In the genomic region with DNA sequence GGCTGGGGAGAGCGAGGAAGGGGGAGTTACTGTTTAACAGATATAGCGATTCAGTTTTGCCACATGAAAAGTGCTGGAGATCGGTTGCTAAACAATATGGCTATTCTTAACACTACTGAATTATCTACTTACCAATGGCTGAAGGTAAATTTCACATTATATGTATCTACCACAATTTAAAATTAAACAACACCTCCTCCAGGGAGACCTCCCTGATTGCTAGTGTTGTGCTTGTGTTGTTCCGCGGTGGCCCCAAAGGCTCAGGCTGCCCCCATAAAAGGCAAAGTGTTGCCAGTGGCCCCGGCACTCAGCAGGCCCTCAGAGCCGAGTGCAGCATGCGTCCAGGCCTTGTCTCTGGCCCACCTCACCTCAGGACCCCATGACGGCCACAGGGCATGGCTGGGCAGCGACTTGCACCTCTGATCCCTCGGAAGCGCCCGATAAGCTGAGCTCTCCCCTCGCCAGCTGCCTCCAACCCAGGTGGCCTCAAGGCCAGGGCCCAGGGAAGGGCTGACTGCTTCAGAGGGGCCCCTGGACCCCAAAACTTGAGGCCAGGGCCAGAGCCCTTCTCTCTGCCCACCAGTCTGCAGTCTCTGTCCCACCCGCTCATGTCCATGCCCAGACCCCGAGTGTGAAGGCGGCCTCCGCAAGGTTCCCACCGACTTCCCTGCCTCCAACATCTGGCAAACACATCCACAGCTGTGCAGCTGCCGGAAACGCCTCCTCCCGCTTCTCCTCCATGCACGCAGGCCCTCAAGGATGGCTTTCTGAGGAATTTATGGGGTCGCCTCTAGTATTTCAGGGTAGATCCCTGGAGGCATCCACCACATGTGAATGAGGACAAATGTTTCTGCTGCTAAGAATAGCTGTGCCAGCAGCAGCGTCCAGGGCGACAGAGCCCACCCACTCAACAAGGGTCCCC, we compare ENCODE assay signal across 10 cellular contexts. TPM values are rescaled to one million over a fixed set of nuclear protein-coding genes. Genes with fewer than 3 reads are reported as not detected.
DNase-seq lines count a peak whose midpoint lies in the region; ATAC-seq, FAIRE-seq and TF ChIP-seq lines count a peak whose summit lies in the region.
"Had no signal": no experiment of that assay in that cellular context is flagged by ENCODE, and none has a peak within 500 bp of the region (broad histone marks: within the 10 kb centered on the region; RNA-seq: fewer than 3 reads in every experiment).

No MANE protein-coding gene starts in this region.

- H2BK20ac ChIP-seq in IMR-90 (ENCODE audit: low read depth, low read length) (no peak overlapping the region), H1 (ENCODE audit: low read length) (no peak overlapping the region)

- DNase-seq in IMR-90 = peak; percentile 69
- DNase-seq in H1 (ENCODE audit: low read depth in 1 of 2, low spot score in 2 of 2) = no peak
- no peak for DNase-seq in mesendoderm
- no peak for DNase-seq in frontal cortex (ENCODE audit: low spot score in 2 of 2)
- no peak for DNase-seq in immature natural killer cell
- no peak for DNase-seq in glomerular visceral epithelial cell (ENCODE audit: extremely low spot score)
- DNase-seq: activated CD8-positive, alpha-beta T cell treated with anti-CD3 and anti-CD28 coated beads, Interleukin-2, amount 10 ng/mL, durations not matched to agents 7 days and 5 days had no signal

- H2AK5ac ChIP-seq in IMR-90 (ENCODE audit: low read depth, low read length) (no peak overlapping the region), H1 (ENCODE audit: low read depth, low read length) (peak overlapping the region; percentile 93), mesendoderm (ENCODE audit: low read length) (no peak overlapping the region)

- TF ChIP-seq EP300 in H1 (IDR thresholded peaks at IDR 0.05; ENCODE audit: borderline replicate concordance in 1 of 2, low read depth in 2 of 2, low read length in 2 of 2) = no peak

- H3K23ac ChIP-seq in IMR-90 (ENCODE audit: low read depth, low read length) = no peak overlapping the region
- H3K23ac ChIP-seq in H1 (ENCODE audit: insufficient read length) = no peak overlapping the region
- H3K23ac ChIP-seq in mesendoderm (ENCODE audit: low read length) = no peak overlapping the region

- H3K4me1 ChIP-seq in IMR-90 (ENCODE audit: control insufficient read depth, insufficient read depth, low read length) (peaks cover 23% of the 10 kb centered on the region), H1 (replicated peaks in 1 of 4; ENCODE audit: control insufficient read depth in 3 of 4, insufficient read depth in 4 of 4, low read length in 3 of 4) (peaks cover 2 to 76% (median 54%) of the 10 kb centered on the region in 4 experiments), mesendoderm (ENCODE audit: control insufficient read depth, low read depth, low read length) (peaks cover 14% of the 10 kb centered on the region), thymus (ENCODE audit: control insufficient read depth, insufficient read depth, low read length) (peaks cover 14% of the 10 kb centered on the region)

- H2AFZ ChIP-seq in IMR-90 (replicated peaks; ENCODE audit: low read length, poor library complexity) (no peak overlapping the region), H1 (ENCODE audit: low read length) (no peak overlapping the region)

- intact Hi-C loops in IMR-90 (cut with micrococcal nuclease) = no loop called here

- H3K4me3 ChIP-seq in IMR-90 (ENCODE audit: insufficient read depth, low read depth, low read length) = no peak overlapping the region
- H3K4me3 ChIP-seq in H1 (ENCODE audit: extremely low read depth in 1 of 4, insufficient read depth in 2 of 4, low read depth in 3 of 4, low read length in 4 of 4) = no peak overlapping the region
- no peak overlapping the region for H3K4me3 ChIP-seq in mesendoderm (ENCODE audit: low read length)
- H3K4me3 ChIP-seq in thymus (ENCODE audit: low read length) = no peak overlapping the region

- H2BK12ac ChIP-seq in H1 (ENCODE audit: low read depth, low read length) = peak overlapping the region; percentile 75

- H3K27ac ChIP-seq in IMR-90 (ENCODE audit: insufficient read depth, low read length) (no peak overlapping the region), H1 (ENCODE audit: low read depth, low read length) (0 out of 2 replicates have a peak overlapping the region, but pooled peaks have one; percentile 19), mesendoderm (ENCODE audit: low read depth, low read length) (no peak overlapping the region), thymus (ENCODE audit: low read depth) (peak overlapping the region; percentile 47)

- H3K9me3 Mint-ChIP-seq in immature natural killer cell = no peaks in the 10 kb centered on the region
- H3K9me3 Mint-ChIP-seq: central memory CD8-positive, alpha-beta T cell had no signal

- H3K9me3 ChIP-seq in IMR-90 (ENCODE audit: control insufficient read depth, insufficient read depth, low read length) = no peaks in the 10 kb centered on the region
- H3K9me3 ChIP-seq in H1 (ENCODE audit: insufficient read depth in 2 of 2, low read depth in 1 of 2, low read length in 1 of 2) = no peaks in the 10 kb centered on the region
- H3K9me3 ChIP-seq in thymus (ENCODE audit: control insufficient read depth) = no peaks in the 10 kb centered on the region

- no peak overlapping the region for H3K14ac ChIP-seq in IMR-90 (replicated peaks; ENCODE audit: low read depth, low read length)
- no peak overlapping the region for H3K14ac ChIP-seq in H1 (ENCODE audit: insufficient read length)

- H3K27me3 ChIP-seq in IMR-90 (ENCODE audit: control insufficient read depth, insufficient read depth, low read length) = no peaks in the 10 kb centered on the region
- H3K27me3 ChIP-seq in H1 (replicated peaks in 1 of 4; ENCODE audit: control insufficient read depth in 3 of 4, extremely low read depth in 1 of 4, insufficient read depth in 3 of 4, low read length in 3 of 4) = no peaks in the 10 kb centered on the region
- H3K27me3 ChIP-seq in mesendoderm (ENCODE audit: insufficient read depth, low read length, poor library complexity) = no peaks in the 10 kb centered on the region
- no peaks in the 10 kb centered on the region for H3K27me3 ChIP-seq in thymus (ENCODE audit: control insufficient read depth, insufficient read depth)

- no peak overlapping the region for H3K9ac ChIP-seq in IMR-90 (ENCODE audit: low read depth, low read length)
- no peak overlapping the region for H3K9ac ChIP-seq in H1 (replicated peaks in 1 of 4; ENCODE audit: extremely low read depth in 1 of 4, low read depth in 3 of 4, low read length in 3 of 4)
- H3K9ac ChIP-seq in mesendoderm (ENCODE audit: low read length) = no peak overlapping the region

- peak overlapping the region; percentile 34 for H2AK9ac ChIP-seq in IMR-90 (replicated peaks; ENCODE audit: low read depth, low read length, poor library complexity)

- H3K4ac ChIP-seq in IMR-90 (ENCODE audit: low read depth, low read length) = no peak overlapping the region
- H3K4ac ChIP-seq in H1 (replicated peaks; ENCODE audit: insufficient read length, low read depth, low read length) = no peak overlapping the region
- no peak overlapping the region for H3K4ac ChIP-seq in mesendoderm (ENCODE audit: low read depth, low read length)

- H3K79me1 ChIP-seq in IMR-90 (ENCODE audit: low read depth in 1 of 2, low read length in 2 of 2) = peaks cover 31 to 98% of the 10 kb centered on the region in 2 experiments
- H3K79me1 ChIP-seq in H1 (ENCODE audit: low read depth, low read length) = peaks cover 44% of the 10 kb centered on the region
- H3K79me1 ChIP-seq in mesendoderm (ENCODE audit: low read length) = peaks cover 50% of the 10 kb centered on the region

- no peak overlapping the region for H3K4me3 Mint-ChIP-seq in immature natural killer cell
- H3K4me3 Mint-ChIP-seq: activated CD8-positive, alpha-beta T cell treated with anti-CD3 and anti-CD28 coated beads, Interleukin-2, amount 10 ng/mL, durations not matched to agents 7 days and 5 days; central memory CD8-positive, alpha-beta T cell had no signal

- H3K9me1 ChIP-seq in IMR-90 (ENCODE audit: insufficient read depth, low read length) = peaks cover 22% of the 10 kb centered on the region

- H2BK120ac ChIP-seq in IMR-90 (ENCODE audit: low read depth, low read length) (no peak overlapping the region), H1 (replicated peaks; ENCODE audit: low read depth, low read length) (no peak overlapping the region), mesendoderm (ENCODE audit: low read depth, low read length) (no peak overlapping the region)

- H3K36me3 Mint-ChIP-seq in immature natural killer cell = peaks cover 0 to 4% (median 0%) of the 10 kb centered on the region in 3 donors

- H3K79me2 ChIP-seq in H1 (ENCODE audit: control insufficient read depth in 1 of 2, insufficient read depth in 2 of 2, low read length in 2 of 2) (peaks cover 10 to 100% of the 10 kb centered on the region in 2 experiments), mesendoderm (ENCODE audit: control insufficient read depth, insufficient read depth, low read length) (peaks cover 84% of the 10 kb centered on the region)

- no peak overlapping the region for H4K91ac ChIP-seq in IMR-90 (ENCODE audit: insufficient read depth, low read depth, low read length)
- peak overlapping the region; percentile 12 for H4K91ac ChIP-seq in H1 (replicated peaks; ENCODE audit: insufficient read length, low read length)

- 77% methylated on average over 10 of the region's 26 CpGs; no CpG with 5 or more reads in 1 of the 2 experiments for WGBS in IMR-90 (ENCODE audit: extremely low coverage in 2 of 2, insufficient read length in 1 of 2), 2 experiments
- WGBS in H1 (ENCODE audit: extremely low coverage in 1 of 2, insufficient coverage in 1 of 2, insufficient read length in 1 of 2, insufficient replicate concordance in 2 of 2, low coverage in 1 of 2, low lambda C conversion rate in 2 of 2, missing lambda C conversion rate in 1 of 2), 2 experiments = 86% methylated on average over 23 of the region's 26 CpGs; no CpG with 5 or more reads in 1 of the 2 experiments
- WGBS in mesendoderm (ENCODE audit: extremely low coverage, insufficient coverage, low lambda C conversion rate) = no CpG with 5 or more reads among the region's 26 CpGs
- 96% methylated on average over 26 of the region's 26 CpGs for WGBS in thymus

- peaks cover 4% of the 10 kb centered on the region; the same call in 1 of the 2 replicates for H3K23me2 ChIP-seq in H1 (ENCODE audit: low read depth, low read length)

- no peak overlapping the region for H3K18ac ChIP-seq in IMR-90 (ENCODE audit: low read depth, low read length)
- H3K18ac ChIP-seq in H1 (ENCODE audit: extremely low read depth, low read length) = peak overlapping the region; percentile 60; the same call in 1 of the 2 replicates
- no peak overlapping the region for H3K18ac ChIP-seq in mesendoderm (ENCODE audit: low read length)

- H3K27ac Mint-ChIP-seq in immature natural killer cell = peak overlapping the region in 2 of 6 donors; percentile 17 to 20
- H3K27ac Mint-ChIP-seq: activated CD8-positive, alpha-beta T cell treated with anti-CD3 and anti-CD28 coated beads, Interleukin-2, amount 10 ng/mL, durations not matched to agents 7 days and 5 days had no signal

- H2BK15ac ChIP-seq in IMR-90 (ENCODE audit: low read depth, low read length) (no peak overlapping the region), H1 (ENCODE audit: low read length) (no peak overlapping the region; the same call in 1 of the 2 replicates), mesendoderm (replicated peaks; ENCODE audit: low read depth) (no peak overlapping the region)

- dilution Hi-C loops in IMR-90 (cut with HindIII; ENCODE audit: low sequenced_read_pairs, unreplicated experiment) = no loop called here

- H4K20me1 ChIP-seq in IMR-90 (ENCODE audit: insufficient read depth, low read length) (peaks cover 98% of the 10 kb centered on the region), H1 (replicated peaks in 1 of 2; ENCODE audit: control insufficient read depth in 1 of 2, insufficient read depth in 2 of 2, low read length in 2 of 2) (peaks cover 31 to 42% of the 10 kb centered on the region in 2 experiments)

- H4K5ac ChIP-seq in IMR-90 (ENCODE audit: low read depth, low read length) = no peak overlapping the region
- no peak overlapping the region for H4K5ac ChIP-seq in H1 (ENCODE audit: insufficient read length, low read depth, low read length)
- H4K5ac ChIP-seq in mesendoderm (ENCODE audit: low read length) = no peak overlapping the region

- TF ChIP-seq POLR2A in IMR-90 (IDR thresholded peaks at IDR 0.05; ENCODE audit: low read depth, low read length) (no peak), H1 (IDR thresholded peaks at IDR 0.05; ENCODE audit: control extremely low read depth in 1 of 2, low read depth in 2 of 2, low read length in 2 of 2) (no peak)

- H2BK5ac ChIP-seq in IMR-90 (ENCODE audit: low read depth, low read length, poor library complexity, severe bottlenecking) (no peak overlapping the region), H1 (ENCODE audit: low read depth, low read length) (peak overlapping the region; percentile 75; the same call in 1 of the 2 replicates), mesendoderm (ENCODE audit: low read length) (no peak overlapping the region)

- H3K56ac ChIP-seq in IMR-90 (ENCODE audit: extremely low read depth, insufficient read depth, low read length) = no peak overlapping the region
- H3K56ac ChIP-seq in H1 (replicated peaks; ENCODE audit: insufficient read length, low read depth, low read length) = no peak overlapping the region
- peak overlapping the region; percentile 75 for H3K56ac ChIP-seq in mesendoderm (ENCODE audit: low read length)

- in situ Hi-C loops in IMR-90 (cut with MboI; ENCODE audit: low sequenced_read_pairs) = no loop called here

- ATAC-seq in IMR-90 (ENCODE audit: low read depth) (no peak), GM18909 (IDR thresholded peaks at IDR 0.05; ENCODE audit: poor library complexity, unreplicated experiment) (no peak)
- ATAC-seq: activated CD8-positive, alpha-beta T cell treated with anti-CD3 and anti-CD28 coated beads, Interleukin-2, amount 10 ng/mL, durations not matched to agents 7 days and 5 days had no signal

- H3K4me1 Mint-ChIP-seq in immature natural killer cell = peaks cover 36 to 45% of the 10 kb centered on the region in 2 donors

- H4K8ac ChIP-seq in IMR-90 (ENCODE audit: low read depth in 2 of 2, low read length in 2 of 2) = 0 out of 4 replicates have a peak overlapping the region, but pooled peaks of 1 of the 2 experiments have one; percentile 25
- H4K8ac ChIP-seq in H1 (ENCODE audit: extremely low read depth, insufficient read depth, low read length) = peak overlapping the region; percentile 17; the same call in 1 of the 2 replicates
- H4K8ac ChIP-seq in mesendoderm (ENCODE audit: low read depth, low read length) = no peak overlapping the region

- TF ChIP-seq RAD21 in IMR-90 (IDR thresholded peaks at IDR 0.05; ENCODE audit: low read length) (no peak), H1 (IDR thresholded peaks at IDR 0.05 in 1 of 2, conservative IDR thresholded peaks at IDR 0.05 in 1 of 2; ENCODE audit: low read depth in 2 of 2, low read length in 2 of 2) (no peak)

- no peak for FAIRE-seq in H1 (lab: Jason Lieb, UNC)
- no peak for FAIRE-seq in frontal cortex (lab: Jason Lieb, UNC)

- TF ChIP-seq CTCF in IMR-90 (conservative IDR thresholded peaks at IDR 0.05; ENCODE audit: low read depth, low read length) = no peak
- TF ChIP-seq CTCF in H1 (IDR thresholded peaks at IDR 0.05; ENCODE audit: control extremely low read depth in 1 of 3, insufficient read depth in 1 of 3, low read depth in 1 of 3, low read length in 3 of 3) = no peak

- H3K4me2 ChIP-seq in IMR-90 (ENCODE audit: low read depth, low read length) (no peak overlapping the region), H1 (ENCODE audit: insufficient read depth in 1 of 2, low read depth in 2 of 2, low read length in 2 of 2) (no peak overlapping the region), mesendoderm (ENCODE audit: low read length) (no peak overlapping the region)

- H3K36me3 ChIP-seq in IMR-90 (ENCODE audit: control insufficient read depth, insufficient read depth, low read length) (peaks cover 4% of the 10 kb centered on the region; the same call in 1 of the 2 replicates), H1 (ENCODE audit: control insufficient read depth in 2 of 4, insufficient read depth in 4 of 4, low read length in 3 of 4) (peaks cover 0 to 6% (median 0%) of the 10 kb centered on the region in 4 experiments; a peak in 1 of 8 replicates), mesendoderm (ENCODE audit: control insufficient read depth, insufficient read depth, low read length) (no peaks in the 10 kb centered on the region), thymus (ENCODE audit: control insufficient read depth, insufficient read depth) (peaks cover 7% of the 10 kb centered on the region)

- CTCF ChIA-PET in IMR-90 (lab: Yijun Ruan, JAX) (interaction anchor here (0.6 kb wide), 1 partner anchor 137 kb away, joined by 3 read pairs; no protein-coding TSS in a partner anchor), H1 (lab: Charles Lee; ENCODE audit: partially characterized antibody) (interaction anchor here (0.6 to 5.5 kb wide), 17 partner anchors 7 to 264 kb away, joined by 3 to 39 read pairs (median 3); no protein-coding TSS in a partner anchor)

- BruUV-seq in IMR-90 (replicated peaks; lab: Mats Ljungman, UMichigan) = no TSS peak

- H3K27me3 Mint-ChIP-seq in immature natural killer cell (ENCODE audit: low read depth in 3 of 3) = peaks cover 0 to 7% (median 6%) of the 10 kb centered on the region in 3 donors
- H3K27me3 Mint-ChIP-seq: central memory CD8-positive, alpha-beta T cell had no signal

- POLR2A ChIA-PET in IMR-90 (lab: Charles Lee; ENCODE audit: unreplicated experiment) (no interaction called here), H1 (lab: Charles Lee; ENCODE audit: partially characterized antibody) (interaction anchor here (1.0 to 2.1 kb wide), 6 partner anchors 8 to 52 kb away, joined by 3 to 7 read pairs (median 3); no protein-coding TSS in a partner anchor)

RNA-seq across cellular contexts. Expression of a gene that starts 60.0 kb away (rescaled TPM):
- 12.9 and 15.3 TPM in 2 replicates for total RNA-seq in IMR-90 (2012; rRNA removed)
- polyA plus RNA-seq in IMR-90 (2012; rRNA removed) = 40.8 and 50.2 TPM in 2 replicates
- polyA plus RNA-seq in IMR-90 (2012; cell fraction: cytosol; rRNA removed) = 55.0 and 56.1 TPM in 2 replicates
- 151 and 276 TPM in 2 replicates for polyA plus RNA-seq in IMR-90 (2012; cell fraction: nucleus; rRNA removed; ENCODE audit: low replicate concordance)
- 275 TPM in 2 replicates for total RNA-seq in H1 (2021; fragmentation: NEBNext Ultra II Directional; extraction: Animal tissue kit (Norgen Biotek cat#: 25700))
- polyA plus RNA-seq in H1 (2011; rRNA removed) = 14.8 and 25.3 TPM in 2 replicates
- 13.5 TPM for polyA plus RNA-seq in H1 (2011; cell fraction: cytosol; rRNA removed)
- 54.3 TPM for polyA plus RNA-seq in H1 (2011; cell fraction: nucleus; rRNA removed)
- polyA plus RNA-seq in H1 (2012, experiment 1 of 2) = 125 to 153 TPM (median 138 TPM) in 4 replicates
- 70.3 TPM for polyA plus RNA-seq in H1 (2012, experiment 2 of 2)
- 103 TPM for polyA plus RNA-seq in H1 (2013, experiment 1 of 2)
- 111 TPM for polyA plus RNA-seq in H1 (2013, experiment 2 of 2)
- 28.8 and 30.2 TPM in 2 replicates for polyA minus RNA-seq in H1 (2011; rRNA and poly(A)+ RNA removed)
- polyA minus RNA-seq in H1 (2011; cell fraction: cytosol; rRNA and poly(A)+ RNA removed) = 93.4 TPM
- polyA minus RNA-seq in H1 (2011; cell fraction: nucleus; rRNA and poly(A)+ RNA removed) = 81.3 TPM
- polyA plus RNA-seq in mesendoderm (2013, experiment 1 of 2) = 129 TPM
- polyA plus RNA-seq in mesendoderm (2013, experiment 2 of 2) = 129 TPM
- polyA plus RNA-seq in thymus = 48.2 TPM
- 7.3 TPM for total RNA-seq in frontal cortex
- polyA plus RNA-seq in immature natural killer cell = 10 to 100 TPM in 1 of 3 donors, 1 to 10 TPM in 2; 1.6 to 10.2 (median 2.1) TPM

Comparison
In these comparisons a context has a peak if more than half of its experiments do, and no peak if none do; other contexts are left out.
1. H3K27ac ChIP-seq: peak in H1 (single experiment) and thymus (single experiment); none in IMR-90 (single experiment) and mesendoderm (single experiment).